In genomic region chr11:17389957-17390649, GRCh38 we compare ENCODE assay signal across 10 cellular contexts. TPM values are rescaled to one million over a fixed set of nuclear protein-coding genes. Genes with fewer than 3 reads are reported as not detected.
DNase-seq lines count a peak whose midpoint lies in the region; ATAC-seq and TF ChIP-seq lines count a peak whose summit lies in the region.
"Had no signal": no experiment of that assay in that cellular context is flagged by ENCODE, and none has a peak within 500 bp of the region (broad histone marks: within the 10 kb centered on the region; RNA-seq: fewer than 3 reads in every experiment).

No MANE protein-coding gene starts in this region.

- TF ChIP-seq CTCF in activated CD8-positive, alpha-beta T cell treated with anti-CD3 and anti-CD28 coated beads for 36 hours (IDR thresholded peaks at IDR 0.05) = no peak
- TF ChIP-seq CTCF in mesothelial cell of epicardium (IDR thresholded peaks at IDR 0.05; ENCODE audit: unreplicated experiment) = no peak

- peaks cover 2% of the 10 kb centered on the region for H3K27me3 Mint-ChIP-seq in activated CD8-positive, alpha-beta T cell treated with anti-CD3 and anti-CD28 coated beads for 36 hours
- H3K27me3 Mint-ChIP-seq in mesothelial cell of epicardium (ENCODE audit: low read depth) = peaks cover 44% of the 10 kb centered on the region

- peak overlapping the region; percentile 9 for H3K27ac Mint-ChIP-seq in activated CD8-positive, alpha-beta T cell treated with anti-CD3 and anti-CD28 coated beads for 36 hours
- H3K27ac Mint-ChIP-seq in mesothelial cell of epicardium = no peak overlapping the region

- ATAC-seq in GM19438 (IDR thresholded peaks at IDR 0.05; ENCODE audit: low read depth, unreplicated experiment) (peak; percentile 2), GM21447 (IDR thresholded peaks at IDR 0.05; ENCODE audit: unreplicated experiment) (no peak), HG03045 (IDR thresholded peaks at IDR 0.05; ENCODE audit: unreplicated experiment) (no peak), HG03520 (IDR thresholded peaks at IDR 0.05; ENCODE audit: unreplicated experiment) (no peak)
- no peak for ATAC-seq in activated CD8-positive, alpha-beta T cell treated with anti-CD3 and anti-CD28 coated beads for 36 hours

- H3K4me3 ChIP-seq in BLaER1 = peak overlapping the region; percentile 73

- no peak overlapping the region for H3K27ac ChIP-seq in BLaER1
- H3K27ac ChIP-seq: epithelial cell of prostate had no signal

- H3K4me2 ChIP-seq in BLaER1 = peak overlapping the region; percentile 88

- CTCF ChIA-PET in activated CD8-positive, alpha-beta T cell treated with anti-CD3 and anti-CD28 coated beads for 36 hours (lab: Charles Lee) = interaction anchor here (0.8 to 6.4 kb wide), 4 partner anchors 45 to 147 kb away, joined by 4 to 27 read pairs (median 14); no protein-coding TSS in a partner anchor

- POLR2A ChIA-PET in activated CD8-positive, alpha-beta T cell treated with anti-CD3 and anti-CD28 coated beads for 36 hours (lab: Charles Lee) = no interaction called here

- H3K9me3 ChIP-seq in BLaER1 = no peaks in the 10 kb centered on the region

- no peaks in the 10 kb centered on the region for H3K27me3 ChIP-seq in BLaER1

- no peak for DNase-seq in activated CD8-positive, alpha-beta T cell treated with anti-CD3 and anti-CD28 coated beads for 36 hours
- DNase-seq in mesothelial cell of epicardium (ENCODE audit: low spot score in 2 of 2, unreplicated experiment in 2 of 2) (no peak), mucosa of gallbladder (ENCODE audit: low spot score) (no peak)
- DNase-seq: GF-D8 had no signal

- H3K36me3 ChIP-seq in BLaER1 = no peaks in the 10 kb centered on the region

- peaks cover 61% of the 10 kb centered on the region for H3K4me1 ChIP-seq in BLaER1

- H3K4me3 Mint-ChIP-seq in activated CD8-positive, alpha-beta T cell treated with anti-CD3 and anti-CD28 coated beads for 36 hours = peak overlapping the region; percentile 28
- H3K4me3 Mint-ChIP-seq in mesothelial cell of epicardium = peak overlapping the region; percentile 55

- no peaks in the 10 kb centered on the region for H3K36me3 Mint-ChIP-seq in activated CD8-positive, alpha-beta T cell treated with anti-CD3 and anti-CD28 coated beads for 36 hours (ENCODE audit: low read depth)
- peaks cover 3% of the 10 kb centered on the region for H3K36me3 Mint-ChIP-seq in mesothelial cell of epicardium

- intact Hi-C loops in activated CD8-positive, alpha-beta T cell treated with anti-CD3 and anti-CD28 coated beads for 36 hours (cut with micrococcal nuclease) = no loop called here

- H3K9me3 Mint-ChIP-seq in activated CD8-positive, alpha-beta T cell treated with anti-CD3 and anti-CD28 coated beads for 36 hours = no peaks in the 10 kb centered on the region
- no peaks in the 10 kb centered on the region for H3K9me3 Mint-ChIP-seq in mesothelial cell of epicardium

- peak overlapping the region; percentile 71; the same call in 1 of the 2 replicates for H3K9ac ChIP-seq in BLaER1

- no peaks in the 10 kb centered on the region; the same call in 1 of the 2 replicates for H4K20me1 ChIP-seq in BLaER1

- H3K4me1 Mint-ChIP-seq in activated CD8-positive, alpha-beta T cell treated with anti-CD3 and anti-CD28 coated beads for 36 hours (ENCODE audit: low read depth) = peaks cover 4% of the 10 kb centered on the region
- H3K4me1 Mint-ChIP-seq in mesothelial cell of epicardium = no peaks in the 10 kb centered on the region

RNA-seq across cellular contexts. Expression of gene KCNJ11, which starts 1.6 kb away (rescaled TPM):
- total RNA-seq in activated CD8-positive, alpha-beta T cell treated with anti-CD3 and anti-CD28 coated beads for 36 hours = 1 to 10 TPM; 1.2 to 2.4 TPM
- total RNA-seq in mesothelial cell of epicardium (2.0 to 3.0 TPM (median 2.1 TPM) in 3 replicates), mucosa of gallbladder (11.9 TPM)

RNA-seq across cellular contexts. Expression of gene NCR3LG1, which starts 38.5 kb away (rescaled TPM):
- 1 to 10 TPM; 3.4 to 4.2 TPM for total RNA-seq in activated CD8-positive, alpha-beta T cell treated with anti-CD3 and anti-CD28 coated beads for 36 hours
- 4.8 to 5.6 TPM (median 4.9 TPM) in 3 replicates for total RNA-seq in mesothelial cell of epicardium
- 8.2 TPM for total RNA-seq in mucosa of gallbladder
